ENCODE assay signal across 8 cellular contexts in the genomic region with DNA sequence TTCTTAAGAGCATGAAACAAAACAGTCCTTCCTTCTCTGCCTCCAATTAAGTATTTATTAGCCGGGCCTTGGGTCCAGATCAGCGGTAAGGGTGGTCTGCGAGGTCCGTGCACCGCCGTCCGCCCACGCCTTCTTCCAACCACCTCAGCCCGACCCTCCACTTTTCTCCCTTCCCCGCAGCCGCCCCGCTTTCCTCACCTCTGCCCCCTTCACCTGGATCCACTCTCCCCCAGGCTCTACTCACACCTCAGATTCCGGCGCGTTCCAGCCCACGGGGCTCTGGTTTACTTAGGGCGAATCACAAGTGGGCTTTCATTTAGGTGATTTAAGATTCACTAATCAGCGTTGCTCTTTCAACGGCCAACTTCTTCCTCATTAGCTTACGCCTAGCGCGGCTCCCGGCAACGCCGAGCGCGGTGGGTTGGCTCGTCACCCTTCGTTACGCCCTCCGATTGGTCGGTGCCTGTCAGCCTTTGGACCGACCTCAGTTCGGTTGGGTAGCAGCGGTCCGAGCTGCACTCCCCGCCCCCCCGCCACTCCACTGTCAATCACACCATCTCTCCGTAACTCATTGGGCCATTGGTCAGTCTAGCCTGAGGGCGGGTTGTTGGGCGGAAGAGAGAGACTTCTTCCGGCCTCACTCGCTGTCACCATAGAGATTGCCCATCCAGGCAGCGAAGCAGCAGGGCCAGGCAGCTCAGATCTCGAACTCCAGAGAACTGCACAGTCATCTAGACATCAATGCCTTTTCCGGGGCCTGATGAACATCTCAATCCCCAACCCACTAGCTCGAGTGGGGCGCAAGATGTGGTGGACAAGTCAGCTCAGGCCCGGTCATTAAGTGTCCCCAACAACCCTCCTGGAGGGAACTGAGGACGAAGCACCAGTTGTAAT. TPM values are rescaled to one million over a fixed set of nuclear protein-coding genes. Genes with fewer than 3 reads are reported as not detected.
DNase-seq lines count a peak whose midpoint lies in the region; ATAC-seq lines count a peak whose summit lies in the region.

A gene (minus strand): TSS at position 286 of the 894 bp plus-strand sequence. CDS start 9,385 bp downstream, outside the sequence.

- ATAC-seq in GM18508 (IDR thresholded peaks at IDR 0.05; ENCODE audit: insufficient read depth, unreplicated experiment) (peak; percentile 94), HG03025 (IDR thresholded peaks at IDR 0.05; ENCODE audit: low FRiP score, unreplicated experiment) (peak; percentile 98), aorta (ENCODE audit: low FRiP score) (peak; percentile 100)

- DNase-seq in NCI-H2081 (lab: John Stamatoyannopoulos, UW) (peak; percentile 98 to 99), T1000 (lab: John Stamatoyannopoulos, UW) (peak; percentile 94), astrocyte of the hippocampus (ENCODE audit: low read depth, low spot score) (peak; percentile 100), hepatic stellate cell (ENCODE audit: low spot score) (peak; percentile 98), aorta (peak; percentile 100)

- H3K27me3 ChIP-seq in rectal smooth muscle tissue (ENCODE audit: control insufficient read depth, insufficient read depth, low read length): no peaks in the 10 kb centered on the region
- H3K27me3 ChIP-seq in aorta (ENCODE audit: control insufficient read depth in 1 of 2, insufficient read depth in 2 of 2, low read length in 1 of 2): no peaks in the 10 kb centered on the region

- H3K9ac ChIP-seq in rectal smooth muscle tissue (ENCODE audit: low read length): peak within 1 kb of the TSS; percentile 90

- peak within 1 kb of the TSS; percentile 97 for H3K4me3 ChIP-seq in rectal smooth muscle tissue (ENCODE audit: low read length)
- H3K4me3 ChIP-seq in aorta (ENCODE audit: low read length in 2 of 2): peak within 1 kb of the TSS; percentile 67 to 78

- intact Hi-C loops in aorta (cut with DNase I): loop anchor here (5.0 to 10.0 kb wide), 3 partner anchors 157 to 481 kb away; a partner anchor contains a TSS

- H3K4me1 ChIP-seq in rectal smooth muscle tissue (ENCODE audit: control insufficient read depth, insufficient read depth, low read length): no peaks in the 10 kb centered on the region
- H3K4me1 ChIP-seq in aorta (ENCODE audit: control insufficient read depth in 1 of 2, insufficient read depth in 2 of 2, low read length in 2 of 2): peaks cover 0 to 3% of the 10 kb centered on the region in 2 donors

- no peaks in the 10 kb centered on the region for H3K36me3 ChIP-seq in rectal smooth muscle tissue (ENCODE audit: control insufficient read depth, insufficient read depth, low read length)
- H3K36me3 ChIP-seq in aorta (ENCODE audit: control insufficient read depth in 1 of 2, insufficient read depth in 2 of 2, low read length in 1 of 2): no peaks in the 10 kb centered on the region

- 6 to 7% methylated on average over 50 of the region's 50 CpGs for WGBS in aorta, 2 donors

- H3K27ac ChIP-seq in rectal smooth muscle tissue (ENCODE audit: low read depth, low read length) (peak within 1 kb of the TSS; percentile 72), aorta (ENCODE audit: low read depth in 1 of 2, low read length in 2 of 2) (peak within 1 kb of the TSS in 1 of 2 donors; percentile 53)

- H3K9me3 ChIP-seq in aorta (ENCODE audit: control insufficient read depth, low read length): no peaks in the 10 kb centered on the region

RNA-seq across cellular contexts. Expression of the gene that starts here (rescaled TPM):
- total RNA-seq in aorta: 10 to 100 TPM in 1 of 2 donors, 1 to 10 TPM in 1; 9.9 to 16.9 TPM
- 10 to 100 TPM; 31.9 to 34.7 TPM for polyA plus RNA-seq in aorta
